Comparison of ENCODE assay signal across 1 cellular context in the genomic region with DNA sequence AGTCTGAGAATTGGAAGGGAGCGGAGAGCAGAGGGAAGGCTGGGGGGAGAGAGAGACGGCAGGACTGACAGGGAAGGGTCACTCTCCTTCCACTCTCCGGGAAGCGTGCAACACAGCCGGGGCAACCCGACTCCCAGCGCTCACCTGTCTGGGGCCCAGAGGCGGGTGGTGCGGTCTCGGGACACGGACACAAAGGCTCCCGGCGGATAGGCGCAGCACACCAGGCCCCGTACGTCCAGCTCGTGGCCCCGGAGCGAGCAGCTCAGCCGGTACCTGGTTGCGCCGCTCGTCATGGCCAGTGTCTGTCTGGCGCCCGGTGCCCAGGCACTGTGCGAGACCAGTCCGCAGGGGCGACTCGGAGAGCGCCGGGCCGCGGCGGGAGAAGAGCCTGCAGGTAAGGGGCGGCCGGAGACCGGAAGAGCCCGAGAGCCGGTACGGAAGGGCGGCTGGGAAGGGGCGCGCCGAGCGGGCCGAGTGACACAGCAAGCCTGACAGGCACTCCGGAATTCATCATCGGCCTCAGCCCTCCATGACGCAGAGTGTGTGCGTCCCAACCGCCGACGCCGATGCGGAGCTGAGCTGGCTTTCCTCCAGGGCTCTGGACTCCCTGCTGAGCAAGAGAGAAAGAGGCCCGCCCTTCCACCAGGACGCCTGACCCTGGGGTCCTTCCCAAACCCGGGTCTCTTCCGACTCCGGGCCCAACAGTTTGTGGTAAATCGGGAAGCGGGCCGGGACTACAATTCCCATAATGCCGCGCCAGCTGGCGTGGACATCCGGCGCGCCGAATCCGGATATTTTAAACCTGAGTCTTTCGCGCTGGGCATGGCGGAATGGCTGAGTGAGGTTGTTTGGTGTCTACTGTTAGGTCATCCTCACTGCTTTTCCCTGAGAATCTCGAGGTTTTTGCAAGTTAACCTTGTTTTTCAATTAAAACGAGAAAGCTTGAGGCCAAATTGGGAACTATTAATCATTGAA.
TF ChIP-seq lines count a peak whose summit lies in the region.

A gene (minus strand): TSS at position 490 of the 975 bp plus-strand sequence. CDS start 197 bp downstream, at position 293.

TF ChIP-seq in HepG2, 621 proteins besides CTCF, POLR2A, EP300 and RAD21 (continued from another document and continues in another):
- TF ChIP-seq, protein P1, sequence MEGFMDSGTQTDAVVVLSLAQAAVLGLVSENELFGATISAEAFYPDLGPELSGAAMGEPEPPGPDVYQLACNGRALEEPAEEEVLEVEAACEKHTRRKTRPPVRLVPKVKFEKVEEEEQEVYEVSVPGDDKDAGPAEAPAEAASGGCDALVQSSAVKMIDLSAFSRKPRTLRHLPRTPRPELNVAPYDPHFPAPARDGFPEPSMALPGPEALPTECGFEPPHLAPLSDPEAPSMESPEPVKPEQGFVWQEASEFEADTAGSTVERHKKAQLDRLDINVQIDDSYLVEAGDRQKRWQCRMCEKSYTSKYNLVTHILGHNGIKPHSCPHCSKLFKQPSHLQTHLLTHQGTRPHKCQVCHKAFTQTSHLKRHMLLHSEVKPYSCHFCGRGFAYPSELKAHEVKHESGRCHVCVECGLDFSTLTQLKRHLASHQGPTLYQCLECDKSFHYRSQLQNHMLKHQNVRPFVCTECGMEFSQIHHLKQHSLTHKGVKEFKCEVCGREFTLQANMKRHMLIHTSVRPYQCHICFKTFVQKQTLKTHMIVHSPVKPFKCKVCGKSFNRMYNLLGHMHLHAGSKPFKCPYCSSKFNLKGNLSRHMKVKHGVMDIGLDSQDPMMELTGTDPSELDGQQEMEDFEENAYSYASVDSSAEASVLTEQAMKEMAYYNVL (CRISPR knock-in tag; IDR thresholded peaks at IDR 0.05; ENCODE audit: borderline replicate concordance): no peak
- TF ChIP-seq ZNF564 (CRISPR knock-in tag; IDR thresholded peaks at IDR 0.05) (peak; percentile 43; the same call in 1 of the 2 replicates), ZNF674 (CRISPR knock-in tag; IDR thresholded peaks at IDR 0.05; ENCODE audit: low read depth) (no peak), TCF12 (IDR thresholded peaks at IDR 0.05) (no peak), TCF12 (CRISPR knock-in tag; IDR thresholded peaks at IDR 0.05) (peak; percentile 87), HIVEP1 (CRISPR knock-in tag; IDR thresholded peaks at IDR 0.05) (peak; percentile 63; the same call in 1 of the 2 replicates), ZNF30 (CRISPR knock-in tag; IDR thresholded peaks at IDR 0.05) (0 out of 2 replicates have a peak, but pooled peaks have one; percentile 25), KLF12 (CRISPR knock-in tag; IDR thresholded peaks at IDR 0.05; ENCODE audit: borderline replicate concordance) (no peak), ZSCAN12 (CRISPR knock-in tag; IDR thresholded peaks at IDR 0.05) (no peak), ZNF235 (CRISPR knock-in tag; IDR thresholded peaks at IDR 0.05; ENCODE audit: borderline replicate concordance) (no peak), ELF1 (CRISPR knock-in tag; IDR thresholded peaks at IDR 0.05) (peak; percentile 93), ZNF737 (CRISPR knock-in tag; IDR thresholded peaks at IDR 0.05; ENCODE audit: borderline replicate concordance) (0 out of 2 replicates have a peak, but pooled peaks have one; percentile 18), ZNF644 (CRISPR knock-in tag; IDR thresholded peaks at IDR 0.05; ENCODE audit: low read depth) (no peak), MEF2D (CRISPR knock-in tag; IDR thresholded peaks at IDR 0.05) (peak; percentile 70; the same call in 1 of the 2 replicates), NKX3-1 (CRISPR knock-in tag; IDR thresholded peaks at IDR 0.05) (no peak), ZNF451 (CRISPR knock-in tag; IDR thresholded peaks at IDR 0.05) (0 out of 2 replicates have a peak, but pooled peaks have one; percentile 42), XBP1 (CRISPR knock-in tag; IDR thresholded peaks at IDR 0.05) (no peak), NFIB (CRISPR knock-in tag; IDR thresholded peaks at IDR 0.05; ENCODE audit: borderline replicate concordance) (no peak), ZNF543 (CRISPR knock-in tag; IDR thresholded peaks at IDR 0.05) (peak; percentile 86), SP140L (CRISPR knock-in tag; IDR thresholded peaks at IDR 0.05; ENCODE audit: borderline replicate concordance) (no peak), ZNF776 (CRISPR knock-in tag; IDR thresholded peaks at IDR 0.05) (peak; percentile 72), ZNF256 (CRISPR knock-in tag; conservative IDR thresholded peaks at IDR 0.05) (no peak), NFYB (CRISPR knock-in tag; IDR thresholded peaks at IDR 0.05) (peak; percentile 43; the same call in 1 of the 2 replicates), TAF15 (IDR thresholded peaks at IDR 0.05; ENCODE audit: low read depth, low read length, poor library complexity, severe bottlenecking) (peak; percentile 44), ATRX (CRISPR knock-in tag; IDR thresholded peaks at IDR 0.05; ENCODE audit: borderline replicate concordance) (no peak), TBX3 (IDR thresholded peaks at IDR 0.05; ENCODE audit: borderline replicate concordance) (no peak), GABPB1 (CRISPR knock-in tag; IDR thresholded peaks at IDR 0.05) (peak; percentile 98), JUND (CRISPR knock-in tag; IDR thresholded peaks at IDR 0.05) (no peak), ZNF768 (CRISPR knock-in tag; IDR thresholded peaks at IDR 0.05) (peak; percentile 73; the same call in 1 of the 2 replicates), BHLHE40 (IDR thresholded peaks at IDR 0.05; ENCODE audit: low read length) (peak; percentile 27; the same call in 1 of the 2 replicates), CEBPG (CRISPR knock-in tag; IDR thresholded peaks at IDR 0.05) (no peak), MIXL1 (CRISPR knock-in tag; IDR thresholded peaks at IDR 0.05) (no peak; the same call in 1 of the 2 replicates), NR2F1 (CRISPR knock-in tag; IDR thresholded peaks at IDR 0.05) (no peak)
- TF ChIP-seq, protein P2, sequence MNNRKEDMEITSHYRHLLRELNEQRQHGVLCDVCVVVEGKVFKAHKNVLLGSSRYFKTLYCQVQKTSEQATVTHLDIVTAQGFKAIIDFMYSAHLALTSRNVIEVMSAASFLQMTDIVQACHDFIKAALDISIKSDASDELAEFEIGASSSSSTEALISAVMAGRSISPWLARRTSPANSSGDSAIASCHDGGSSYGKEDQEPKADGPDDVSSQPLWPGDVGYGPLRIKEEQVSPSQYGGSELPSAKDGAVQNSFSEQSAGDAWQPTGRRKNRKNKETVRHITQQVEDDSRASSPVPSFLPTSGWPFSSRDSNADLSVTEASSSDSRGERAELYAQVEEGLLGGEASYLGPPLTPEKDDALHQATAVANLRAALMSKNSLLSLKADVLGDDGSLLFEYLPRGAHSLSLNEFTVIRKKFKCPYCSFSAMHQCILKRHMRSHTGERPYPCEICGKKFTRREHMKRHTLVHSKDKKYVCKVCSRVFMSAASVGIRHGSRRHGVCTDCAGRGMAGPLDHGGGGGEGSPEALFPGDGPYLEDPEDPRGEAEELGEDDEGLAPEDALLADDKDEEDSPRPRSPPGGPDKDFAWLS (CRISPR knock-in tag; IDR thresholded peaks at IDR 0.05; ENCODE audit: borderline replicate concordance): 0 out of 2 replicates have a peak, but pooled peaks have one; percentile 71
- TF ChIP-seq, protein P3, sequence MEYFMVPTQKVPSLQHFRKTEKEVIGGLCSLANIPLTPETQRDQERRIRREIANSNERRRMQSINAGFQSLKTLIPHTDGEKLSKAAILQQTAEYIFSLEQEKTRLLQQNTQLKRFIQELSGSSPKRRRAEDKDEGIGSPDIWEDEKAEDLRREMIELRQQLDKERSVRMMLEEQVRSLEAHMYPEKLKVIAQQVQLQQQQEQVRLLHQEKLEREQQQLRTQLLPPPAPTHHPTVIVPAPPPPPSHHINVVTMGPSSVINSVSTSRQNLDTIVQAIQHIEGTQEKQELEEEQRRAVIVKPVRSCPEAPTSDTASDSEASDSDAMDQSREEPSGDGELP (IDR thresholded peaks at IDR 0.05; ENCODE audit: borderline replicate concordance, low read depth): peak; percentile 87
- TF ChIP-seq, protein P4, sequence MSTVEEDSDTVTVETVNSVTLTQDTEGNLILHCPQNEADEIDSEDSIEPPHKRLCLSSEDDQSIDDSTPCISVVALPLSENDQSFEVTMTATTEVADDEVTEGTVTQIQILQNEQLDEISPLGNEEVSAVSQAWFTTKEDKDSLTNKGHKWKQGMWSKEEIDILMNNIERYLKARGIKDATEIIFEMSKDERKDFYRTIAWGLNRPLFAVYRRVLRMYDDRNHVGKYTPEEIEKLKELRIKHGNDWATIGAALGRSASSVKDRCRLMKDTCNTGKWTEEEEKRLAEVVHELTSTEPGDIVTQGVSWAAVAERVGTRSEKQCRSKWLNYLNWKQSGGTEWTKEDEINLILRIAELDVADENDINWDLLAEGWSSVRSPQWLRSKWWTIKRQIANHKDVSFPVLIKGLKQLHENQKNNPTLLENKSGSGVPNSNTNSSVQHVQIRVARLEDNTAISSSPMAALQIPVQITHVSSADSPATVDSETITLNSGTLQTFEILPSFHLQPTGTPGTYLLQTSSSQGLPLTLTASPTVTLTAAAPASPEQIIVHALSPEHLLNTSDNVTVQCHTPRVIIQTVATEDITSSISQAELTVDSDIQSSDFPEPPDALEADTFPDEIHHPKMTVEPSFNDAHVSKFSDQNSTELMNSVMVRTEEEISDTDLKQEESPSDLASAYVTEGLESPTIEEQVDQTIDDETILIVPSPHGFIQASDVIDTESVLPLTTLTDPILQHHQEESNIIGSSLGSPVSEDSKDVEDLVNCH (CRISPR knock-in tag; IDR thresholded peaks at IDR 0.05): no peak
- TF ChIP-seq, protein P5, sequence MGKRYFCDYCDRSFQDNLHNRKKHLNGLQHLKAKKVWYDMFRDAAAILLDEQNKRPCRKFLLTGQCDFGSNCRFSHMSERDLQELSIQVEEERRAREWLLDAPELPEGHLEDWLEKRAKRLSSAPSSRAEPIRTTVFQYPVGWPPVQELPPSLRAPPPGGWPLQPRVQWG (CRISPR knock-in tag; IDR thresholded peaks at IDR 0.05; ENCODE audit: borderline replicate concordance, low read depth): no peak
- TF ChIP-seq, protein P6, sequence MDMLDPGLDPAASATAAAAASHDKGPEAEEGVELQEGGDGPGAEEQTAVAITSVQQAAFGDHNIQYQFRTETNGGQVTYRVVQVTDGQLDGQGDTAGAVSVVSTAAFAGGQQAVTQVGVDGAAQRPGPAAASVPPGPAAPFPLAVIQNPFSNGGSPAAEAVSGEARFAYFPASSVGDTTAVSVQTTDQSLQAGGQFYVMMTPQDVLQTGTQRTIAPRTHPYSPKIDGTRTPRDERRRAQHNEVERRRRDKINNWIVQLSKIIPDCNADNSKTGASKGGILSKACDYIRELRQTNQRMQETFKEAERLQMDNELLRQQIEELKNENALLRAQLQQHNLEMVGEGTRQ (IDR thresholded peaks at IDR 0.05; ENCODE audit: low read depth, low read length): no peak
- TF ChIP-seq, protein P6 (CRISPR knock-in tag; IDR thresholded peaks at IDR 0.05; ENCODE audit: borderline replicate concordance): no peak
- TF ChIP-seq, protein P7, sequence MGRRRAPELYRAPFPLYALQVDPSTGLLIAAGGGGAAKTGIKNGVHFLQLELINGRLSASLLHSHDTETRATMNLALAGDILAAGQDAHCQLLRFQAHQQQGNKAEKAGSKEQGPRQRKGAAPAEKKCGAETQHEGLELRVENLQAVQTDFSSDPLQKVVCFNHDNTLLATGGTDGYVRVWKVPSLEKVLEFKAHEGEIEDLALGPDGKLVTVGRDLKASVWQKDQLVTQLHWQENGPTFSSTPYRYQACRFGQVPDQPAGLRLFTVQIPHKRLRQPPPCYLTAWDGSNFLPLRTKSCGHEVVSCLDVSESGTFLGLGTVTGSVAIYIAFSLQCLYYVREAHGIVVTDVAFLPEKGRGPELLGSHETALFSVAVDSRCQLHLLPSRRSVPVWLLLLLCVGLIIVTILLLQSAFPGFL (CRISPR knock-in tag; IDR thresholded peaks at IDR 0.05): no peak
- TF ChIP-seq, protein P8, sequence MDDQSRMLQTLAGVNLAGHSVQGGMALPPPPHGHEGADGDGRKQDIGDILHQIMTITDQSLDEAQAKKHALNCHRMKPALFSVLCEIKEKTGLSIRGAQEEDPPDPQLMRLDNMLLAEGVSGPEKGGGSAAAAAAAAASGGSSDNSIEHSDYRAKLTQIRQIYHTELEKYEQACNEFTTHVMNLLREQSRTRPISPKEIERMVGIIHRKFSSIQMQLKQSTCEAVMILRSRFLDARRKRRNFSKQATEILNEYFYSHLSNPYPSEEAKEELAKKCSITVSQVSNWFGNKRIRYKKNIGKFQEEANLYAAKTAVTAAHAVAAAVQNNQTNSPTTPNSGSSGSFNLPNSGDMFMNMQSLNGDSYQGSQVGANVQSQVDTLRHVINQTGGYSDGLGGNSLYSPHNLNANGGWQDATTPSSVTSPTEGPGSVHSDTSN (CRISPR knock-in tag; IDR thresholded peaks at IDR 0.05; ENCODE audit: borderline replicate concordance): no peak
- TF ChIP-seq, protein P9, sequence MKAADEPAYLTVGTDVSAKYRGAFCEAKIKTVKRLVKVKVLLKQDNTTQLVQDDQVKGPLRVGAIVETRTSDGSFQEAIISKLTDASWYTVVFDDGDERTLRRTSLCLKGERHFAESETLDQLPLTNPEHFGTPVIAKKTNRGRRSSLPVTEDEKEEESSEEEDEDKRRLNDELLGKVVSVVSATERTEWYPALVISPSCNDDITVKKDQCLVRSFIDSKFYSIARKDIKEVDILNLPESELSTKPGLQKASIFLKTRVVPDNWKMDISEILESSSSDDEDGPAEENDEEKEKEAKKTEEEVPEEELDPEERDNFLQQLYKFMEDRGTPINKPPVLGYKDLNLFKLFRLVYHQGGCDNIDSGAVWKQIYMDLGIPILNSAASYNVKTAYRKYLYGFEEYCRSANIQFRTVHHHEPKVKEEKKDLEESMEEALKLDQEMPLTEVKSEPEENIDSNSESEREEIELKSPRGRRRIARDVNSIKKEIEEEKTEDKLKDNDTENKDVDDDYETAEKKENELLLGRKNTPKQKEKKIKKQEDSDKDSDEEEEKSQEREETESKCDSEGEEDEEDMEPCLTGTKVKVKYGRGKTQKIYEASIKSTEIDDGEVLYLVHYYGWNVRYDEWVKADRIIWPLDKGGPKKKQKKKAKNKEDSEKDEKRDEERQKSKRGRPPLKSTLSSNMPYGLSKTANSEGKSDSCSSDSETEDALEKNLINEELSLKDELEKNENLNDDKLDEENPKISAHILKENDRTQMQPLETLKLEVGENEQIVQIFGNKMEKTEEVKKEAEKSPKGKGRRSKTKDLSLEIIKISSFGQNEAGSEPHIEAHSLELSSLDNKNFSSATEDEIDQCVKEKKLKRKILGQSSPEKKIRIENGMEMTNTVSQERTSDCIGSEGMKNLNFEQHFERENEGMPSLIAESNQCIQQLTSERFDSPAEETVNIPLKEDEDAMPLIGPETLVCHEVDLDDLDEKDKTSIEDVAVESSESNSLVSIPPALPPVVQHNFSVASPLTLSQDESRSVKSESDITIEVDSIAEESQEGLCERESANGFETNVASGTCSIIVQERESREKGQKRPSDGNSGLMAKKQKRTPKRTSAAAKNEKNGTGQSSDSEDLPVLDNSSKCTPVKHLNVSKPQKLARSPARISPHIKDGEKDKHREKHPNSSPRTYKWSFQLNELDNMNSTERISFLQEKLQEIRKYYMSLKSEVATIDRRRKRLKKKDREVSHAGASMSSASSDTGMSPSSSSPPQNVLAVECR (CRISPR knock-in tag; IDR thresholded peaks at IDR 0.05; ENCODE audit: borderline replicate concordance): peak; percentile 98
- TF ChIP-seq, protein P10, sequence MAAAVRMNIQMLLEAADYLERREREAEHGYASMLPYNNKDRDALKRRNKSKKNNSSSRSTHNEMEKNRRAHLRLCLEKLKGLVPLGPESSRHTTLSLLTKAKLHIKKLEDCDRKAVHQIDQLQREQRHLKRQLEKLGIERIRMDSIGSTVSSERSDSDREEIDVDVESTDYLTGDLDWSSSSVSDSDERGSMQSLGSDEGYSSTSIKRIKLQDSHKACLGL (CRISPR knock-in tag; IDR thresholded peaks at IDR 0.05): peak; percentile 80; the same call in 1 of the 2 replicates
